ENCODE assay signal across 20 cellular contexts in the genomic region with DNA sequence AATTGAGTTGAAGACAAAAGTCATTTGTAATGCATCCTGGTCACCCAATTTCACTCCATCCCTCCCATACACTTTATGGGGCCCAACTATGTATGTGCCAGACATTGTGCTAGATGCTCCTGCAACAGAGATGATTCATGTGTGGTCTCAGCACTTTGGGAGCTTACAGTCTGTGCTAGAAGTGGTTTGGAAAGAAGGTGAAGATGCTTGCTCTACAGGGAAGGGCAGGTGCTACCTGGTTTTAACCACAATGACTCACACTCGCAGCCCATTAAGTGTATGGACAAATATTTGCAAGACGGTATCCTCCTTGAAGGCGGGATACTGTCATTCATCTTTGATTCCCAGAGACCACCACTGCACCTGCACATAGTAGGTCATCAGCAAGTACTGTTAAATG.
"Had no signal": no experiment of that assay in that cellular context is flagged by ENCODE, and none has a peak within 500 bp of the region (broad histone marks: within the 10 kb centered on the region; RNA-seq: fewer than 3 reads in every experiment).

No MANE protein-coding gene starts in this region.

- H3K27ac ChIP-seq: adrenal gland, tibial nerve, vagina had no signal

- H3K4me3 ChIP-seq: adrenal gland, tibial nerve had no signal

- H3K9ac ChIP-seq: SK-N-SH had no signal

- DNase-seq: activated CD4-positive, alpha-beta T cell treated with anti-CD3 and anti-CD28 coated beads for 48 hours; activated CD4-positive, CD25-positive, alpha-beta regulatory T cell; activated CD8-positive, alpha-beta memory T cell treated with anti-CD3 and anti-CD28 coated beads, Interleukin-2, amount 50 U/mL, for 48 hours; activated effector memory CD4-positive, alpha-beta T cell treated with anti-CD3 and anti-CD28 coated beads, Interleukin-2, amount 50 U/mL, for 16 hours; activated naive CD4-positive, alpha-beta T cell treated with anti-CD3 and anti-CD28 coated beads, Interleukin-2, amount 50 U/mL, for 16 hours; activated T-cell treated with anti-CD3 and anti-CD28 coated beads, Interleukin-2, amount 50 U/mL, for 72 hours; adrenal gland; foreskin melanocyte; hypothalamus; kidney; left ventricle myocardium superior; natural killer cell; SK-N-SH; stimulated activated naive CD4-positive, alpha-beta T cell; T-cell; T-helper 9 cell had no signal

- H3K9me3 Mint-ChIP-seq: activated T-cell treated with anti-CD3 and anti-CD28 coated beads, Interleukin-2, amount 50 U/mL, for 72 hours; endodermal cell; memory B cell; natural killer cell; T-cell had no signal

- H3K4me3 Mint-ChIP-seq: memory B cell, natural killer cell had no signal

- H3K9me3 ChIP-seq: adrenal gland, SK-N-SH, tibial nerve, vagina had no signal

- H3K27me3 ChIP-seq: vagina had no signal

- H3K4me1 Mint-ChIP-seq: memory B cell, natural killer cell had no signal

- H3K27ac Mint-ChIP-seq: activated T-cell treated with anti-CD3 and anti-CD28 coated beads, Interleukin-2, amount 50 U/mL, for 72 hours; endodermal cell; memory B cell; natural killer cell; T-cell had no signal

- H3K36me3 ChIP-seq: adrenal gland, tibial nerve, vagina had no signal

- H3K4me2 ChIP-seq: SK-N-SH had no signal

- H3K36me3 Mint-ChIP-seq: memory B cell, natural killer cell, T-cell had no signal

- FAIRE-seq: kidney had no signal
